ENCODE assay signal across 19 cellular contexts in genomic region chr5:141872496-141873356, GRCh38. TPM values are rescaled to one million over a fixed set of nuclear protein-coding genes. Genes with fewer than 3 reads are reported as not detected.
A peak's percentile ranks its signal among the peaks of the same experiment; 100 is the strongest.
DNase-seq lines count a peak whose midpoint lies in the region; ATAC-seq and TF ChIP-seq lines count a peak whose summit lies in the region.
"Had no signal": no experiment of that assay in that cellular context is flagged by ENCODE, and none has a peak within 500 bp of the region (broad histone marks: within the 10 kb centered on the region; RNA-seq: fewer than 3 reads in every experiment).

No MANE protein-coding gene starts in this region.

- H3K27ac Mint-ChIP-seq in GM23338, result peak overlapping the region; percentile 90
- H3K27ac Mint-ChIP-seq: activated naive CD4-positive, alpha-beta T cell treated with anti-CD3 and anti-CD28 coated beads for 36 hours; memory B cell had no signal

- H3K27me3 ChIP-seq in GM23338 (ENCODE audit: insufficient read depth) (no peaks in the 10 kb centered on the region), osteoblast (ENCODE audit: insufficient read depth, low read length) (peaks cover 54% of the 10 kb centered on the region)
- H3K27me3 ChIP-seq: right lobe of liver had no signal

- TF ChIP-seq CTCF in GM23338 (conservative IDR thresholded peaks at IDR 0.05; ENCODE audit: low read depth in 2 of 2), result no peak
- TF ChIP-seq CTCF in fibroblast of pulmonary artery (IDR thresholded peaks at IDR 0.05; ENCODE audit: low read length, missing control alignments), result no peak
- no peak for TF ChIP-seq CTCF in osteoblast (IDR thresholded peaks at IDR 0.05; ENCODE audit: extremely low read depth, low read depth, low read length)
- no peak for TF ChIP-seq CTCF in GM13976 (IDR thresholded peaks at IDR 0.05; ENCODE audit: borderline replicate concordance, control extremely low read depth, extremely low read depth, insufficient read depth, missing control alignments)

- peak overlapping the region; percentile 72 for H3K4me2 ChIP-seq in GM23338
- H3K4me2 ChIP-seq in osteoblast (ENCODE audit: insufficient read depth, low read length), result no peak overlapping the region

- in situ Hi-C loops in GM13976 (cut with MboI; ENCODE audit: low sequenced_read_pairs, unreplicated experiment), result loop anchor here (10.0 kb wide), 1 partner anchor 178 kb away; no protein-coding TSS in a partner anchor

- peaks cover 42% of the 10 kb centered on the region for H3K36me3 Mint-ChIP-seq in GM23338 (ENCODE audit: low read depth)

- H3K4me1 ChIP-seq in GM23338 (ENCODE audit: insufficient read depth), result peaks cover 53% of the 10 kb centered on the region
- no peaks in the 10 kb centered on the region for H3K4me1 ChIP-seq in osteoblast (ENCODE audit: insufficient read depth, low read length)

- H3K4me3 ChIP-seq in GM23338 (peak overlapping the region; percentile 32; the same call in 1 of the 2 replicates), fibroblast of pulmonary artery (replicated peaks; ENCODE audit: low read depth, low read length) (no peak overlapping the region), osteoblast (ENCODE audit: insufficient read depth, low read length) (no peak overlapping the region)
- H3K4me3 ChIP-seq: MG63, right lobe of liver had no signal

- H3K27ac ChIP-seq in GM23338 (ENCODE audit: low read depth), result peak overlapping the region; percentile 91
- H3K27ac ChIP-seq in osteoblast (ENCODE audit: low read depth, low read length), result no peak overlapping the region
- H3K27ac ChIP-seq: neutrophil had no signal

- H3K36me3 ChIP-seq in GM23338 (ENCODE audit: insufficient read depth) (0 out of 2 replicates have a peak, but pooled peaks cover 5% of the 10 kb centered on the region), osteoblast (ENCODE audit: insufficient read depth, low read length) (no peaks in the 10 kb centered on the region)
- H3K36me3 ChIP-seq: MG63, neutrophil had no signal

- H3K9me3 ChIP-seq in osteoblast (ENCODE audit: low read depth, low read length), result no peaks in the 10 kb centered on the region
- H3K9me3 ChIP-seq: MG63, neutrophil, right lobe of liver had no signal

- peak; percentile 96 for DNase-seq in GM23338 (ENCODE audit: low spot score)
- peak; percentile 45 for DNase-seq in NCI-H524 treated with DMSO at 0.1 percent for 48 hours (lab: John Stamatoyannopoulos, UW)
- DNase-seq in fibroblast of pulmonary artery (ENCODE audit: low read depth), result peak; percentile 29
- DNase-seq in osteoblast (ENCODE audit: insufficient read length, low spot score, missing footprints), result peak; percentile 39
- DNase-seq in activated effector memory CD4-positive, alpha-beta T cell treated with anti-CD3 and anti-CD28 coated beads, Interleukin-2, amount 50 U/mL, for 16 hours, result no peak
- no peak for DNase-seq in NCI-H345 treated with DMSO at 0.1 percent for 48 hours (lab: John Stamatoyannopoulos, UW; ENCODE audit: unreplicated experiment)
- no peak for DNase-seq in GM13976 (ENCODE audit: low spot score)
- DNase-seq: activated naive CD4-positive, alpha-beta T cell treated with anti-CD3 and anti-CD28 coated beads for 36 hours; activated T-cell treated with anti-CD3 and anti-CD28 coated beads for 4 hours; kidney; MG63; NCI-H1694 treated with DMSO at 0.1 percent for 48 hours; NCI-H446 had no signal

- H2AFZ ChIP-seq in GM23338, result no peak overlapping the region
- no peak overlapping the region for H2AFZ ChIP-seq in osteoblast (ENCODE audit: low read length)

- peaks cover 10% of the 10 kb centered on the region for H3F3A ChIP-seq in GM23338 (replicated peaks; ENCODE audit: low read depth)

- H3K4me3 Mint-ChIP-seq in GM23338, result peak overlapping the region; percentile 26; the same call in 2 of the 3 replicates
- H3K4me3 Mint-ChIP-seq: activated naive CD4-positive, alpha-beta T cell treated with anti-CD3 and anti-CD28 coated beads for 36 hours; memory B cell had no signal

- peaks cover 56% of the 10 kb centered on the region for H3K4me1 Mint-ChIP-seq in GM23338

- H4K20me1 ChIP-seq in GM23338 (replicated peaks; ENCODE audit: insufficient read depth) (peaks cover 36% of the 10 kb centered on the region; the same call in 1 of the 2 replicates), osteoblast (ENCODE audit: insufficient read depth, low read length) (no peaks in the 10 kb centered on the region)

- H3K9me2 ChIP-seq in GM23338 (ENCODE audit: insufficient read depth), result no peaks in the 10 kb centered on the region

- H3K79me2 ChIP-seq in GM23338 (replicated peaks; ENCODE audit: insufficient read depth) (peaks cover 97% of the 10 kb centered on the region), osteoblast (ENCODE audit: insufficient read depth, low read length) (no peaks in the 10 kb centered on the region)

- ATAC-seq in GM23338 (peak; percentile 22), GM18873 (IDR thresholded peaks at IDR 0.05; ENCODE audit: low FRiP score, unreplicated experiment) (no peak)
- ATAC-seq: esophagus mucosa, right lobe of liver had no signal

- H3K9me3 Mint-ChIP-seq in GM23338, result no peaks in the 10 kb centered on the region
- H3K9me3 Mint-ChIP-seq: activated naive CD4-positive, alpha-beta T cell treated with anti-CD3 and anti-CD28 coated beads for 36 hours; memory B cell had no signal

- peaks cover 22% of the 10 kb centered on the region for H3K27me3 Mint-ChIP-seq in GM23338 (ENCODE audit: insufficient read depth, low read depth, poor library complexity)

TF ChIP-seq in GM23338, 12 proteins besides CTCF, POLR2A, EP300 and RAD21:
- no peak for TF ChIP-seq EZH2 (IDR thresholded peaks at IDR 0.05; ENCODE audit: low read depth, unreplicated experiment)
- TF ChIP-seq CREB1 (CRISPR knock-in tag; IDR thresholded peaks at IDR 0.05; ENCODE audit: low read depth), result peak; percentile 33; the same call in 1 of the 2 replicates
- no peak; the same call in none of the 2 replicates for TF ChIP-seq ZNF462 (CRISPR knock-in tag; IDR thresholded peaks at IDR 0.05)
- peak; percentile 11; the same call in 1 of the 2 replicates for TF ChIP-seq POLR2AphosphoS5 (IDR thresholded peaks at IDR 0.05; ENCODE audit: low read depth)
- TF ChIP-seq ZNF114 (CRISPR knock-in tag; IDR thresholded peaks at IDR 0.05), result no peak
- no peak for TF ChIP-seq JUNB (IDR thresholded peaks at IDR 0.05; ENCODE audit: unreplicated experiment)

RNA-seq across cellular contexts. Expression of gene PCDH1, which starts 5.5 kb away (rescaled TPM):
- total RNA-seq in GM23338 (2014; rRNA removed; shearing (Covaris generic)), result 155 and 183 TPM in 2 replicates
- 26.2 and 27.8 TPM in 2 replicates for polyA plus RNA-seq in GM23338 (2016; fragmentation: Nextera tagmentation; extraction: Ambion mirVana)
- total RNA-seq in osteoblast, result 0.29 and 1.4 TPM in 2 replicates
- total RNA-seq: activated naive CD4-positive, alpha-beta T cell treated with anti-CD3 and anti-CD28 coated beads for 36 hours; T-helper 2 cell treated with Interferon-gamma antibody and Interleukin-4, amounts not matched to agents 100 ng/mL and 5 ng/mL, for 36 hours had no signal

RNA-seq across cellular contexts. Expression of gene DELE1, which starts 50.9 kb away (rescaled TPM):
- total RNA-seq in GM23338 (2014; rRNA removed; shearing (Covaris generic)), result 50.0 and 62.2 TPM in 2 replicates
- polyA plus RNA-seq in GM23338 (2016; fragmentation: Nextera tagmentation; extraction: Ambion mirVana), result 25.6 and 26.9 TPM in 2 replicates
- 50.1 and 52.1 TPM in 2 replicates for total RNA-seq in osteoblast

Comparison
In these comparisons a context has a peak if more than half of its experiments do, and no peak if none do; other contexts are left out.
1. DNase-seq: peak in GM23338 (single experiment), NCI-H524 treated with DMSO at 0.1 percent for 48 hours (single experiment), fibroblast of pulmonary artery (single experiment) and osteoblast (single experiment); none in activated effector memory CD4-positive, alpha-beta T cell treated with anti-CD3 and anti-CD28 coated beads, Interleukin-2, amount 50 U/mL, for 16 hours (single experiment), NCI-H345 treated with DMSO at 0.1 percent for 48 hours (single experiment) and GM13976 (single experiment).
2. RNA of gene PCDH1, which starts 5.5 kb away (total RNA-seq): 155 to 183 TPM in GM23338; 0.29 to 1.4 TPM in osteoblast; every median in the first group is over 10 times any median in the second.